ENCODE assay signal across 16 cellular contexts in genomic region chr15:96093063-96093462, GRCh38.
"Had no signal": no experiment of that assay in that cellular context is flagged by ENCODE, and none has a peak within 500 bp of the region (broad histone marks: within the 10 kb centered on the region; RNA-seq: fewer than 3 reads in every experiment).

No MANE protein-coding gene starts in this region.

- H3K9me3 ChIP-seq: prostate gland, right lobe of liver, stomach, testis had no signal

- H3K27me3 ChIP-seq: right lobe of liver, stomach, testis had no signal

- DNase-seq: activated CD4-positive, alpha-beta memory T cell treated with anti-CD3 and anti-CD28 coated beads for 36 hours; activated CD4-positive, alpha-beta T cell treated with anti-CD3 and anti-CD28 coated beads for 36 hours; activated CD8-positive, alpha-beta memory T cell treated with anti-CD3 and anti-CD28 coated beads, Interleukin-2, amount 10 ng/mL, durations not matched to agents 7 days and 5 days; activated naive CD4-positive, alpha-beta T cell treated with anti-CD3 and anti-CD28 coated beads, Interleukin-2, amount 10 ng/mL, durations not matched to agents 7 days and 5 days; activated T-cell treated with anti-CD3 and anti-CD28 coated beads, Interleukin-2, amount 50 U/mL, for 1 hour; foreskin melanocyte; kidney glomerular epithelial cell; right lobe of liver; stimulated activated CD4-positive, alpha-beta T cell treated with anti-CD3 and anti-CD28 coated beads, Interleukin-2, amount 100 ng/mL, for 24 hours; stomach; T-helper 17 cell; testis; WERI-Rb-1 had no signal

- H3K4me3 ChIP-seq: cardiac muscle cell, prostate gland, right lobe of liver, stomach, testis had no signal

- H3K27ac ChIP-seq: cardiac muscle cell, prostate gland, right lobe of liver, stomach, testis, WERI-Rb-1 had no signal

- ATAC-seq: activated CD4-positive, alpha-beta T cell treated with anti-CD3 and anti-CD28 coated beads for 36 hours; activated CD8-positive, alpha-beta memory T cell treated with anti-CD3 and anti-CD28 coated beads, Interleukin-2, amount 10 ng/mL, durations not matched to agents 7 days and 5 days; esophagus mucosa; right lobe of liver; T-helper 17 cell had no signal

- H3K36me3 ChIP-seq: cardiac muscle cell, prostate gland, right lobe of liver, stomach, WERI-Rb-1 had no signal

- H3K4me1 ChIP-seq: prostate gland, right lobe of liver, stomach, testis had no signal
